15 cellular contexts compared by ENCODE assay signal in genomic region chr10:4670737-4671136, GRCh38.
A peak's percentile ranks its signal among the peaks of the same experiment; 100 is the strongest.
DNase-seq lines count a peak whose midpoint lies in the region; ATAC-seq, FAIRE-seq and TF ChIP-seq lines count a peak whose summit lies in the region.
"Had no signal": no experiment of that assay in that cellular context is flagged by ENCODE, and none has a peak within 500 bp of the region (broad histone marks: within the 10 kb centered on the region; RNA-seq: fewer than 3 reads in every experiment).

No MANE protein-coding gene starts in this region.

- peak overlapping the region; percentile 75 for H3K27ac Mint-ChIP-seq in astrocyte (ENCODE audit: unreplicated experiment)
- H3K27ac Mint-ChIP-seq in activated CD4-positive, alpha-beta T cell treated with anti-CD3 and anti-CD28 coated beads for 36 hours, result no peak overlapping the region
- H3K27ac Mint-ChIP-seq: activated CD4-positive, alpha-beta memory T cell treated with anti-CD3 and anti-CD28 coated beads, Interleukin-2, amount 10 ng/mL, durations not matched to agents 7 days and 5 days; stimulated activated naive B cell treated with anti-CD40 and anti-IgM and Interleukin-4, amounts not matched to agents 10 μg/mL and 1 μg/mL and 100 μg/mL, for 72 hours had no signal

- TF ChIP-seq CTCF in A549 (IDR thresholded peaks at IDR 0.05) (no peak), astrocyte (IDR thresholded peaks at IDR 0.05; ENCODE audit: insufficient read depth, low read depth, low read length) (no peak), hepatocyte (IDR thresholded peaks at IDR 0.05; ENCODE audit: poor library complexity) (no peak)

- TF ChIP-seq RAD21 in A549 (conservative IDR thresholded peaks at IDR 0.05 in 1 of 2, IDR thresholded peaks at IDR 0.05 in 1 of 2), result no peak

- DNase-seq in A549 (ENCODE audit: low read depth in 1 of 2, low spot score in 1 of 2), result no peak
- peak; percentile 50 for DNase-seq in HT1080 (ENCODE audit: low read depth)
- peak; percentile 91 for DNase-seq in astrocyte (ENCODE audit: low read depth)
- no peak for DNase-seq in hepatocyte (ENCODE audit: low spot score)
- no peak for DNase-seq in activated T-cell treated with anti-CD3 and anti-CD28 coated beads for 4 hours
- DNase-seq in HuH-7.5 (ENCODE audit: low spot score), result no peak
- no peak for DNase-seq in activated CD4-positive, alpha-beta T cell treated with anti-CD3 and anti-CD28 coated beads for 36 hours
- DNase-seq: activated CD4-positive, alpha-beta memory T cell treated with anti-CD3 and anti-CD28 coated beads, Interleukin-2, amount 10 ng/mL, durations not matched to agents 7 days and 5 days; GF-D8; hippocampal formation; KG1; NCI-H1417 treated with DMSO at 0.1 percent for 48 hours; small intestine; stimulated activated naive B cell treated with anti-CD40 and anti-IgM and Interleukin-4, amounts not matched to agents 10 μg/mL and 1 μg/mL and 100 μg/mL, for 72 hours had no signal

- H3K4me3 ChIP-seq in A549 (no peak overlapping the region), astrocyte (ENCODE audit: insufficient read depth, low read depth, low read length) (no peak overlapping the region), hepatocyte (no peak overlapping the region)

- CTCF ChIA-PET in A549 (lab: Yijun Ruan, JAX), result interaction anchor here (0.7 to 2.1 kb wide), 8 partner anchors 14 to 1478 kb away, joined by 3 to 6 read pairs (median 4); no protein-coding TSS in a partner anchor
- CTCF ChIA-PET in activated CD4-positive, alpha-beta T cell treated with anti-CD3 and anti-CD28 coated beads for 36 hours (lab: Charles Lee), result interaction anchor here (0.6 to 1.3 kb wide), 3 partner anchors 12 to 36 kb away, joined by 3 to 4 read pairs (median 3); no protein-coding TSS in a partner anchor

- no peak overlapping the region for H2AFZ ChIP-seq in astrocyte (ENCODE audit: low read depth, low read length)
- no peak overlapping the region for H2AFZ ChIP-seq in hepatocyte

- H3K9me3 ChIP-seq in A549, result peaks cover 6% of the 10 kb centered on the region; the same call in 2 of the 3 replicates
- no peaks in the 10 kb centered on the region for H3K9me3 ChIP-seq in astrocyte (ENCODE audit: insufficient read depth, low read depth, low read length)
- no peaks in the 10 kb centered on the region for H3K9me3 ChIP-seq in hepatocyte (ENCODE audit: low read depth)

- H3K4me1 ChIP-seq in A549 (peaks cover 47% of the 10 kb centered on the region), astrocyte (ENCODE audit: insufficient read depth, low read length) (peaks cover 21% of the 10 kb centered on the region), hepatocyte (ENCODE audit: insufficient read depth) (no peaks in the 10 kb centered on the region)

- FAIRE-seq in A549 (lab: Jason Lieb, UNC), result peak; percentile 51
- peak; percentile 72 for FAIRE-seq in astrocyte (lab: Jason Lieb, UNC)
- FAIRE-seq: small intestine had no signal

- no peaks in the 10 kb centered on the region for H3K36me3 ChIP-seq in astrocyte (ENCODE audit: insufficient read depth, low read length)
- no peaks in the 10 kb centered on the region for H3K36me3 ChIP-seq in hepatocyte (replicated peaks; ENCODE audit: insufficient read depth, low read depth)

- H3K9ac ChIP-seq in astrocyte (ENCODE audit: low read length), result peak overlapping the region; percentile 78

- H3K4me3 Mint-ChIP-seq in astrocyte (ENCODE audit: unreplicated experiment), result no peak overlapping the region
- H3K4me3 Mint-ChIP-seq in activated CD4-positive, alpha-beta T cell treated with anti-CD3 and anti-CD28 coated beads for 36 hours, result no peak overlapping the region
- H3K4me3 Mint-ChIP-seq: activated CD4-positive, alpha-beta memory T cell treated with anti-CD3 and anti-CD28 coated beads, Interleukin-2, amount 10 ng/mL, durations not matched to agents 7 days and 5 days; stimulated activated naive B cell treated with anti-CD40 and anti-IgM and Interleukin-4, amounts not matched to agents 10 μg/mL and 1 μg/mL and 100 μg/mL, for 72 hours had no signal

- no peaks in the 10 kb centered on the region for H3K9me3 Mint-ChIP-seq in astrocyte (ENCODE audit: unreplicated experiment)
- peaks cover 4% of the 10 kb centered on the region for H3K9me3 Mint-ChIP-seq in activated CD4-positive, alpha-beta T cell treated with anti-CD3 and anti-CD28 coated beads for 36 hours (ENCODE audit: low read depth)
- H3K9me3 Mint-ChIP-seq: activated CD4-positive, alpha-beta memory T cell treated with anti-CD3 and anti-CD28 coated beads, Interleukin-2, amount 10 ng/mL, durations not matched to agents 7 days and 5 days had no signal

- peak overlapping the region; percentile 81 for H3K4me2 ChIP-seq in A549
- H3K4me2 ChIP-seq in astrocyte (ENCODE audit: low read length), result peak overlapping the region; percentile 79
- H3K4me2 ChIP-seq in hepatocyte, result no peak overlapping the region

- intact Hi-C loops in activated CD4-positive, alpha-beta T cell treated with anti-CD3 and anti-CD28 coated beads for 36 hours (cut with DNase I, micrococcal nuclease), result no loop called here

- no peaks in the 10 kb centered on the region for H3K27me3 Mint-ChIP-seq in astrocyte (ENCODE audit: low read depth, unreplicated experiment)
- H3K27me3 Mint-ChIP-seq in activated CD4-positive, alpha-beta T cell treated with anti-CD3 and anti-CD28 coated beads for 36 hours, result peaks cover 13% of the 10 kb centered on the region
- H3K27me3 Mint-ChIP-seq: stimulated activated naive B cell treated with anti-CD40 and anti-IgM and Interleukin-4, amounts not matched to agents 10 μg/mL and 1 μg/mL and 100 μg/mL, for 72 hours had no signal

- peaks cover 13% of the 10 kb centered on the region for H3K79me2 ChIP-seq in astrocyte (ENCODE audit: insufficient read depth, low read length)
- H3K79me2 ChIP-seq in hepatocyte, result no peaks in the 10 kb centered on the region

- H4K20me1 ChIP-seq in astrocyte (ENCODE audit: insufficient read depth, low read length) (no peaks in the 10 kb centered on the region), hepatocyte (ENCODE audit: insufficient read depth, poor library complexity, severe bottlenecking) (no peaks in the 10 kb centered on the region)

- H3K9me2 ChIP-seq in hepatocyte (replicated peaks; ENCODE audit: insufficient read depth), result no peaks in the 10 kb centered on the region

- H3K4me1 Mint-ChIP-seq in astrocyte (ENCODE audit: low read depth, unreplicated experiment), result peaks cover 17% of the 10 kb centered on the region
- H3K4me1 Mint-ChIP-seq in activated CD4-positive, alpha-beta T cell treated with anti-CD3 and anti-CD28 coated beads for 36 hours, result no peaks in the 10 kb centered on the region
- H3K4me1 Mint-ChIP-seq: activated CD4-positive, alpha-beta memory T cell treated with anti-CD3 and anti-CD28 coated beads, Interleukin-2, amount 10 ng/mL, durations not matched to agents 7 days and 5 days; stimulated activated naive B cell treated with anti-CD40 and anti-IgM and Interleukin-4, amounts not matched to agents 10 μg/mL and 1 μg/mL and 100 μg/mL, for 72 hours had no signal

- TF ChIP-seq POLR2A in A549 (IDR thresholded peaks at IDR 0.05; ENCODE audit: low read length), result no peak

- POLR2A ChIA-PET in A549 (lab: Yijun Ruan, JAX), result interaction anchor here (1.1 to 1.6 kb wide), 2 partner anchors 885 to 1498 kb away, joined by 3 read pairs; partner anchors contain the start of genes KLF6 and PITRM1
- POLR2A ChIA-PET in activated CD4-positive, alpha-beta T cell treated with anti-CD3 and anti-CD28 coated beads for 36 hours (lab: Charles Lee), result no interaction called here

- H3K27ac ChIP-seq in A549, result peak overlapping the region; percentile 87 to 88
- peak overlapping the region; percentile 89 for H3K27ac ChIP-seq in astrocyte (ENCODE audit: low read depth, low read length)
- peak overlapping the region; percentile 20 for H3K27ac ChIP-seq in hepatocyte

- H3K27me3 ChIP-seq in astrocyte (ENCODE audit: insufficient read depth, low read length), result no peaks in the 10 kb centered on the region
- H3K27me3 ChIP-seq in hepatocyte, result no peaks in the 10 kb centered on the region

- H3K36me3 Mint-ChIP-seq in astrocyte (ENCODE audit: low read depth, unreplicated experiment), result no peaks in the 10 kb centered on the region
- H3K36me3 Mint-ChIP-seq in activated CD4-positive, alpha-beta T cell treated with anti-CD3 and anti-CD28 coated beads for 36 hours (ENCODE audit: low read depth), result no peaks in the 10 kb centered on the region

- TF ChIP-seq EP300 in A549 (IDR thresholded peaks at IDR 0.05), result no peak

- ATAC-seq in A549 (peak in 1 of 2 experiments; percentile 64; a peak in 3 of 6 replicates), HG02884 (IDR thresholded peaks at IDR 0.05; ENCODE audit: unreplicated experiment) (no peak)
- no peak for ATAC-seq in activated CD4-positive, alpha-beta T cell treated with anti-CD3 and anti-CD28 coated beads for 36 hours
- ATAC-seq: stimulated activated naive B cell treated with anti-CD40 and anti-IgM and Interleukin-4, amounts not matched to agents 10 μg/mL and 1 μg/mL and 100 μg/mL, for 72 hours had no signal

TF ChIP-seq in A549, 52 proteins besides CTCF, POLR2A, EP300 and RAD21:
- TF ChIP-seq ATOH8 (CRISPR knock-in tag; IDR thresholded peaks at IDR 0.05; ENCODE audit: low read depth) (no peak), CEBPB (IDR thresholded peaks at IDR 0.05) (peak in 1 of 2 experiments; percentile 60; a peak in 2 of 4 replicates)
TF ChIP-seq in A549: peak in this region for 1.

Comparison
In these comparisons a context has a peak if more than half of its experiments do, and no peak if none do; other contexts are left out.
1. DNase-seq: peak in HT1080 (single experiment) and astrocyte (single experiment); none in A549 (0 of 2), hepatocyte (single experiment), activated T-cell treated with anti-CD3 and anti-CD28 coated beads for 4 hours (single experiment), HuH-7.5 (single experiment) and activated CD4-positive, alpha-beta T cell treated with anti-CD3 and anti-CD28 coated beads for 36 hours (single experiment).
2. H3K27ac ChIP-seq: peak in every context shown above with its lines; median percentile 89 in astrocyte; 88 in A549; 20 in hepatocyte.